ENCODE assay signal across 17 cellular contexts in genomic region chr6:69914015-69914485, GRCh38. TPM values are rescaled to one million over a fixed set of nuclear protein-coding genes. Genes with fewer than 3 reads are reported as not detected.
DNase-seq lines count a peak whose midpoint lies in the region; ATAC-seq, FAIRE-seq and TF ChIP-seq lines count a peak whose summit lies in the region.
"Had no signal": no experiment of that assay in that cellular context is flagged by ENCODE, and none has a peak within 500 bp of the region (broad histone marks: within the 10 kb centered on the region; RNA-seq: fewer than 3 reads in every experiment).

No MANE protein-coding gene starts in this region.

- H3K27me3 Mint-ChIP-seq in naive B cell = no peaks in the 10 kb centered on the region

- SMC1A ChIA-PET in GM12878 (lab: Charles Lee; ENCODE audit: uncharacterized antibody, unreplicated experiment) = interaction anchor here (0.7 to 2.0 kb wide), 8 partner anchors 9 to 124 kb away, joined by 3 to 8 read pairs (median 6); no protein-coding TSS in a partner anchor

- H3K79me2 ChIP-seq in Loucy (ENCODE audit: insufficient read depth, low read length) (no peaks in the 10 kb centered on the region), GM12878 (ENCODE audit: control insufficient read depth, insufficient read depth, low read length) (no peaks in the 10 kb centered on the region)

- no peak overlapping the region for H3K9ac ChIP-seq in Loucy (ENCODE audit: low read depth, low read length, poor library complexity, severe bottlenecking)
- no peak overlapping the region for H3K9ac ChIP-seq in GM12878 (ENCODE audit: control insufficient read depth, insufficient read depth, low read length)

- intact Hi-C loops in GM12878 (cut with micrococcal nuclease; ENCODE audit: unreplicated experiment) = no loop called here
- intact Hi-C loops in body of pancreas (cut with DNase I) = no loop called here

- no peaks in the 10 kb centered on the region for H3F3A ChIP-seq in Loucy (ENCODE audit: low read depth)

- H3K9me2 ChIP-seq in Loucy (replicated peaks; ENCODE audit: low read depth, low read length) = no peaks in the 10 kb centered on the region

- H3K36me3 ChIP-seq in BE2C = no peaks in the 10 kb centered on the region
- H3K36me3 ChIP-seq in Loucy (ENCODE audit: insufficient read depth, low read length) = no peaks in the 10 kb centered on the region
- H3K36me3 ChIP-seq in GM12878 (ENCODE audit: control insufficient read depth in 2 of 2, insufficient read depth in 2 of 2, low read length in 1 of 2) = no peaks in the 10 kb centered on the region
- no peaks in the 10 kb centered on the region for H3K36me3 ChIP-seq in body of pancreas (replicated peaks in 1 of 2; ENCODE audit: insufficient read depth in 1 of 2, low read depth in 2 of 2)
- H3K36me3 ChIP-seq: Peyer's patch had no signal

- H4K20me1 ChIP-seq in Loucy (ENCODE audit: insufficient read depth, low read length, poor library complexity, severe bottlenecking) (no peaks in the 10 kb centered on the region), GM12878 (ENCODE audit: control insufficient read depth, insufficient read depth) (no peaks in the 10 kb centered on the region)

- H3K27ac Mint-ChIP-seq in naive B cell = peak overlapping the region in 4 of 6 donors; percentile 8 to 95 (median 68)
- H3K27ac Mint-ChIP-seq: activated naive CD8-positive, alpha-beta T cell treated with anti-CD3 and anti-CD28 coated beads, Interleukin-2, amount 10 ng/mL, durations not matched to agents 7 days and 5 days had no signal

- no peak for TF ChIP-seq RAD21 in GM12878 (IDR thresholded peaks at IDR 0.05; ENCODE audit: insufficient read depth, low read depth, low read length)

- RAD21 ChIA-PET in GM12878 (lab: Charles Lee; ENCODE audit: unreplicated experiment) = interaction anchor here (1.2 to 1.8 kb wide), 2 partner anchors 19 to 49 kb away, joined by 4 read pairs; no protein-coding TSS in a partner anchor

- H3K4me1 Mint-ChIP-seq in naive B cell = peaks cover 40 to 73% (median 40%) of the 10 kb centered on the region in 3 donors

- CTCF ChIA-PET in GM12878 (lab: Yijun Ruan, JAX) = interaction anchor here (0.9 to 1.0 kb wide), 4 partner anchors 19 to 47 kb away, joined by 3 to 4 read pairs (median 4); partner anchors contain the start of gene COL19A1

- H3K9me3 ChIP-seq in BE2C (no peaks in the 10 kb centered on the region), Loucy (ENCODE audit: insufficient read depth, low read depth, low read length) (no peaks in the 10 kb centered on the region), GM12878 (replicated peaks; ENCODE audit: control insufficient read depth, insufficient read depth, low read length) (no peaks in the 10 kb centered on the region), body of pancreas (no peaks in the 10 kb centered on the region)
- H3K9me3 ChIP-seq: Peyer's patch had no signal

- no peaks in the 10 kb centered on the region for H3K27me3 ChIP-seq in BE2C
- H3K27me3 ChIP-seq in Loucy (ENCODE audit: insufficient read depth, low read length, poor library complexity, severe bottlenecking) = no peaks in the 10 kb centered on the region
- no peaks in the 10 kb centered on the region for H3K27me3 ChIP-seq in GM12878 (replicated peaks in 1 of 2; ENCODE audit: control insufficient read depth in 2 of 2, insufficient read depth in 2 of 2, low read length in 1 of 2)
- no peaks in the 10 kb centered on the region for H3K27me3 ChIP-seq in body of pancreas
- H3K27me3 ChIP-seq: Peyer's patch had no signal

- peaks cover 26 to 29% of the 10 kb centered on the region in 2 donors for H3K36me3 Mint-ChIP-seq in naive B cell
- H3K36me3 Mint-ChIP-seq: activated naive CD8-positive, alpha-beta T cell treated with anti-CD3 and anti-CD28 coated beads, Interleukin-2, amount 10 ng/mL, durations not matched to agents 7 days and 5 days had no signal

- TF ChIP-seq CTCF in BE2C (IDR thresholded peaks at IDR 0.05; ENCODE audit: low read depth, low read length) = peak; percentile 50
- 0 out of 2 replicates have a peak, but pooled peaks have one; percentile 12 for TF ChIP-seq CTCF in Loucy (conservative IDR thresholded peaks at IDR 0.05; ENCODE audit: low read length)
- TF ChIP-seq CTCF in GM12878 (IDR thresholded peaks at IDR 0.05 in 2 of 3, conservative IDR thresholded peaks at IDR 0.05 in 1 of 3; ENCODE audit: control insufficient read depth in 2 of 3, extremely low read depth in 1 of 3, insufficient read depth in 1 of 3, low read depth in 3 of 3, low read length in 3 of 3) = no peak
- no peak for TF ChIP-seq CTCF in body of pancreas (IDR thresholded peaks at IDR 0.05)

- 62% methylated on average over 2 of the region's 2 CpGs for WGBS in GM12878 (ENCODE audit: insufficient coverage, insufficient replicate concordance, low lambda C conversion rate, missing lambda C conversion rate)
- 69 to 74% methylated on average over 2 of the region's 2 CpGs for WGBS in body of pancreas, 2 donors

- ATAC-seq in GM12878 (no peak), naive B cell (ENCODE audit: low read depth in 2 of 2) (no peak), body of pancreas (no peak)
- ATAC-seq: esophagus mucosa had no signal

- POLR2A ChIA-PET in GM12878 (lab: Charles Lee) = no interaction called here

- DNase-seq in BE2C (no peak), GM12878 (ENCODE audit: low read depth, low spot score) (no peak), naive B cell (no peak), SKM-1 (lab: John Stamatoyannopoulos, UW; ENCODE audit: unreplicated experiment) (no peak), body of pancreas (no peak), NCI-H345 (lab: John Stamatoyannopoulos, UW) (no peak), SW480 (ENCODE audit: low spot score) (no peak)
- DNase-seq: activated CD4-positive, CD25-positive, alpha-beta regulatory T cell treated with anti-CD3 and anti-CD28 coated beads, Interleukin-2, amount 50 U/mL, for 72 hours; activated naive CD8-positive, alpha-beta T cell treated with anti-CD3 and anti-CD28 coated beads, Interleukin-2, amount 10 ng/mL, durations not matched to agents 7 days and 5 days; DMS79 treated with DMSO at 0.1 percent for 48 hours; Peyer's patch; stimulated activated CD4-positive, alpha-beta T cell treated with anti-CD3 and anti-CD28 coated beads, Interleukin-15, amount 100 ng/mL, for 24 hours; T-helper 1 cell had no signal

- peaks cover 0 to 8% (median 0%) of the 10 kb centered on the region in 7 donors for H3K9me3 Mint-ChIP-seq in naive B cell
- H3K9me3 Mint-ChIP-seq: activated naive CD8-positive, alpha-beta T cell treated with anti-CD3 and anti-CD28 coated beads, Interleukin-2, amount 10 ng/mL, durations not matched to agents 7 days and 5 days had no signal

- peak overlapping the region in 1 of 8 donors; percentile 2 for H3K4me3 Mint-ChIP-seq in naive B cell
- H3K4me3 Mint-ChIP-seq: activated naive CD8-positive, alpha-beta T cell treated with anti-CD3 and anti-CD28 coated beads, Interleukin-2, amount 10 ng/mL, durations not matched to agents 7 days and 5 days had no signal

- TF ChIP-seq EP300 in GM12878 (IDR thresholded peaks at IDR 0.05; ENCODE audit: borderline replicate concordance in 1 of 2, control insufficient read depth in 1 of 2, low read depth in 2 of 2, low read length in 2 of 2) = no peak

- H3K4me3 ChIP-seq in BE2C (ENCODE audit: low read depth, low read length) = no peak overlapping the region
- H3K4me3 ChIP-seq in Loucy (ENCODE audit: low read length, poor library complexity, severe bottlenecking) = no peak overlapping the region
- no peak overlapping the region for H3K4me3 ChIP-seq in GM12878
- H3K4me3 ChIP-seq in body of pancreas = no peak overlapping the region
- H3K4me3 ChIP-seq: lung, Peyer's patch had no signal

- in situ Hi-C loops in GM12878 (cut with MboI) = no loop called here

- H3K4me1 ChIP-seq in BE2C (peaks cover 5% of the 10 kb centered on the region; the same call in 1 of the 2 replicates), Loucy (ENCODE audit: insufficient read depth, low read length, poor library complexity, severe bottlenecking) (no peaks in the 10 kb centered on the region), GM12878 (ENCODE audit: control insufficient read depth, insufficient read depth, low read length) (no peaks in the 10 kb centered on the region), body of pancreas (peaks cover 7% of the 10 kb centered on the region)
- H3K4me1 ChIP-seq: Peyer's patch had no signal

- H3K4me2 ChIP-seq in Loucy (ENCODE audit: low read depth, low read length, poor library complexity, severe bottlenecking) (no peak overlapping the region), GM12878 (ENCODE audit: control insufficient read depth, insufficient read depth) (no peak overlapping the region)

- TF ChIP-seq POLR2A in GM12878 (IDR thresholded peaks at IDR 0.05; ENCODE audit: low read depth, low read length) = no peak
- no peak for TF ChIP-seq POLR2A in body of pancreas (IDR thresholded peaks at IDR 0.05)

- TSS peak; percentile 2 for BruUV-seq in GM12878 (replicated peaks; lab: Mats Ljungman, UMichigan)

- no peak overlapping the region for H2AFZ ChIP-seq in Loucy (ENCODE audit: low read length)
- H2AFZ ChIP-seq in GM12878 (ENCODE audit: control insufficient read depth, low read depth, low read length) = no peak overlapping the region

- H3K27ac ChIP-seq in GM12878 (ENCODE audit: control insufficient read depth, insufficient read depth) = no peak overlapping the region
- H3K27ac ChIP-seq in body of pancreas = no peak overlapping the region
- H3K27ac ChIP-seq: Peyer's patch had no signal

- FAIRE-seq in GM12878 (lab: Jason Lieb, UNC) = no peak
- FAIRE-seq: GM12892 had no signal

TF ChIP-seq in GM12878, 131 proteins besides CTCF, POLR2A, EP300 and RAD21 (continues in another document):
- no peak for TF ChIP-seq ZZZ3 (IDR thresholded peaks at IDR 0.05; ENCODE audit: control insufficient read depth, insufficient read length, low read depth)

RNA-seq across cellular contexts. Expression of gene COL19A1, which starts 47.7 kb away (rescaled TPM):
- polyA plus RNA-seq in BE2C (2012; ENCODE audit: insufficient read depth, insufficient read length, low read depth) = 0.23 TPM
- total RNA-seq in GM12878 (2013; cell fraction: nucleolus; rRNA removed) = 51.4 and 55.7 TPM in 2 replicates
- total RNA-seq in GM12878 (2014; rRNA removed) = 4.7 and 5.8 TPM in 2 replicates
- 5.8 and 6.1 TPM in 2 replicates for total RNA-seq in GM12878 (2014; rRNA removed; fragmentation: Illumina TruSeq; extraction: Trizol)
- 4.4 and 5.6 TPM in 2 replicates for total RNA-seq in GM12878 (2021)
- 2.1 TPM for polyA plus RNA-seq in GM12878 (2011; ENCODE audit: low read depth)
- 13.5 and 20.4 TPM in 2 replicates for polyA plus RNA-seq in GM12878 (2011; rRNA removed)
- 5.3 and 5.8 TPM in 2 replicates for polyA plus RNA-seq in GM12878 (2011; cell fraction: cytosol; rRNA removed)
- polyA plus RNA-seq in GM12878 (2011; cell fraction: nucleus; rRNA removed) = 33.4 and 41.9 TPM in 2 replicates
- polyA plus RNA-seq in GM12878 (2012) = 3.0 and 3.9 TPM in 2 replicates
- 2.3 and 2.5 TPM in 2 replicates for polyA plus RNA-seq in GM12878 (2014; fragmentation: Illumina TruSeq; extraction: Trizol)
- 1 to 10 TPM; 1.1 to 1.9 TPM for polyA plus RNA-seq in GM12878 (2014; fragmentation: Nextera tagmentation; extraction: Ambion mirVana)
- polyA plus RNA-seq in GM12878 (2014; rRNA removed) = 1.8 and 2.4 TPM in 2 replicates
- polyA plus RNA-seq in GM12878 (2016; fragmentation: Nextera tagmentation; extraction: Ambion mirVana) = 1 to 10 TPM; 3.6 to 6.0 TPM
- polyA minus RNA-seq in GM12878 (2011; rRNA and poly(A)+ RNA removed) = 49.5 and 53.5 TPM in 2 replicates
- 6.8 and 10.3 TPM in 2 replicates for polyA minus RNA-seq in GM12878 (2011; cell fraction: cytosol; rRNA and poly(A)+ RNA removed)
- polyA minus RNA-seq in GM12878 (2011; cell fraction: nucleus; rRNA and poly(A)+ RNA removed) = 110 and 164 TPM in 2 replicates
- 10 to 100 TPM; 14.1 to 47.3 (median 31.9) TPM for polyA plus RNA-seq in naive B cell (ENCODE audit: low read depth in 6 of 6)
- 1 to 10 TPM in 1 of 2 donors, under 1 TPM in 1; 0.26 to 1.6 TPM for total RNA-seq in body of pancreas

Comparison
In these comparisons a context has a peak if more than half of its experiments do, and no peak if none do; other contexts are left out.
1. CTCF ChIP-seq: peak in BE2C (single experiment) and Loucy (single experiment); none in GM12878 (0 of 3) and body of pancreas (0 of 7).